9 cellular contexts compared by ENCODE assay signal in the genomic region with DNA sequence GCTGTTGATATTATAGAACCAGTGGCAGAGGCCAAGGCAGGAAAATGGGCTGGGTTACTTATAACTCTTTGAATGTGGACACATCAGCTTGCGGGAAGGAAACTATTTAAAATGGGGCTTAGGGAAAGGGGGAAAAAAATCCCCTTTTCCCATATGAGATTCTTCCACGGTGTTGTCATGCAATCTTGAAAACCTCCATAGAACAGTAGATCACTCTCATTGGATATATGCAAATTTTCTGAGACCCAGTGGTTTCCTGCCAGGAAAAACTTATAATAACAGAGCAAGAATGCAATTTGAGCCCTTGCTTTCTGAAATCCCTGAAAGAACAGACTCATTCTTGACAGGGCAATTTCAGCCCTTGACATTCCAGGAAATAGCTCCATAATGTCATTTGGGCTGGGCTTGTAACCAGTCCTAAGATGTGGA. TPM values are rescaled to one million over a fixed set of nuclear protein-coding genes. Genes with fewer than 3 reads are reported as not detected.
DNase-seq lines count a peak whose midpoint lies in the region; ATAC-seq and TF ChIP-seq lines count a peak whose summit lies in the region.
"Had no signal": no experiment of that assay in that cellular context is flagged by ENCODE, and none has a peak within 500 bp of the region (broad histone marks: within the 10 kb centered on the region; RNA-seq: fewer than 3 reads in every experiment).

No MANE protein-coding gene starts in this region.

- no peaks in the 10 kb centered on the region for H3K36me3 ChIP-seq in effector memory CD4-positive, alpha-beta T cell (ENCODE audit: control insufficient read depth, insufficient read depth, low read length)
- H3K36me3 ChIP-seq: prostate gland had no signal

- H3K27me3 ChIP-seq in right cardiac atrium (ENCODE audit: control insufficient read depth, insufficient read depth), result no peaks in the 10 kb centered on the region
- peaks cover 5% of the 10 kb centered on the region for H3K27me3 ChIP-seq in effector memory CD4-positive, alpha-beta T cell (replicated peaks; ENCODE audit: control insufficient read depth, insufficient read depth, low read length, poor library complexity, severe bottlenecking)

- H3K4me3 ChIP-seq in right cardiac atrium (ENCODE audit: low read length) (no peak overlapping the region), skin epidermis (no peak overlapping the region)
- no peak overlapping the region for H3K4me3 ChIP-seq in effector memory CD4-positive, alpha-beta T cell (ENCODE audit: insufficient read depth, low read depth, low read length, poor library complexity, severe bottlenecking)
- H3K4me3 ChIP-seq: prostate gland had no signal

- H3K27ac ChIP-seq in adipose tissue (ENCODE audit: low read depth, low read length), result peak overlapping the region; percentile 29
- H3K27ac ChIP-seq in right cardiac atrium (ENCODE audit: low read length), result no peak overlapping the region
- H3K27ac ChIP-seq in skin epidermis, result peak overlapping the region in 14 of 21 experiments; percentile 7 to 64 (median 42)
- H3K27ac ChIP-seq in effector memory CD4-positive, alpha-beta T cell (ENCODE audit: insufficient read depth, low read length, poor library complexity, severe bottlenecking), result no peak overlapping the region

- no peaks in the 10 kb centered on the region for H3K9me3 ChIP-seq in right cardiac atrium (ENCODE audit: control insufficient read depth, low read length)
- no peaks in the 10 kb centered on the region for H3K9me3 ChIP-seq in effector memory CD4-positive, alpha-beta T cell (ENCODE audit: control insufficient read depth, low read length)
- H3K9me3 ChIP-seq: prostate gland had no signal

- ATAC-seq in right cardiac atrium, result peak; percentile 82 to 86

- DNase-seq in HCEC 1CT (peak; percentile 95), right cardiac atrium (no peak), C1 segment of cervical spinal cord (lab: John Stamatoyannopoulos, UW) (no peak), GM20000 (ENCODE audit: low spot score) (no peak)
- no peak for DNase-seq in activated T-cell treated with anti-CD3 and anti-CD28 coated beads, Interleukin-2, amount 50 U/mL, for 1 hour
- DNase-seq in effector memory CD4-positive, alpha-beta T cell, result no peak

- H3K4me1 ChIP-seq in right cardiac atrium (ENCODE audit: control insufficient read depth, insufficient read depth, low read length), result peaks cover 2% of the 10 kb centered on the region
- no peaks in the 10 kb centered on the region for H3K4me1 ChIP-seq in effector memory CD4-positive, alpha-beta T cell (ENCODE audit: control insufficient read depth, insufficient read depth, low read length, poor library complexity, severe bottlenecking)
- H3K4me1 ChIP-seq: prostate gland had no signal

- TF ChIP-seq CTCF in GM20000 (IDR thresholded peaks at IDR 0.05; ENCODE audit: extremely low read depth, missing control alignments), result no peak

- WGBS in adipose tissue, 3 donors, result 34 to 49% (median 49%) methylated on average over 2 of the region's 2 CpGs
- 34% methylated on average over 2 of the region's 2 CpGs for WGBS in right cardiac atrium

- intact Hi-C loops in right cardiac atrium (cut with DNase I), result no loop called here

RNA-seq across cellular contexts. Expression of gene TMEM212, which starts 31.1 kb away (rescaled TPM):
- polyA plus RNA-seq in adipose tissue (not detected), right cardiac atrium (not detected)
- not detected for total RNA-seq in right cardiac atrium
- total RNA-seq: prostate gland had no signal

Comparison
In these comparisons a context has a peak if more than half of its experiments do, and no peak if none do; other contexts are left out.
1. H3K27ac ChIP-seq: peak in adipose tissue (single experiment) and skin epidermis (14 of 21); none in right cardiac atrium (single experiment) and effector memory CD4-positive, alpha-beta T cell (single experiment).